Comparison of ENCODE assay signal across 8 cellular contexts in genomic region chr19:43668406-43669158, GRCh38. TPM values are rescaled to one million over a fixed set of nuclear protein-coding genes. Genes with fewer than 3 reads are reported as not detected.
DNase-seq lines count a peak whose midpoint lies in the region; ATAC-seq and TF ChIP-seq lines count a peak whose summit lies in the region.

No MANE protein-coding gene starts in this region.

- H3K27ac ChIP-seq in ovary (peak overlapping the region; percentile 17 to 84), thyroid gland (peak overlapping the region; percentile 49 to 93 (median 79))

- peak overlapping the region; percentile 97 for H3K4me3 Mint-ChIP-seq in HFFc6

- H3K9me3 Mint-ChIP-seq in HFFc6, result no peaks in the 10 kb centered on the region

- TF ChIP-seq CTCF in HFFc6 (IDR thresholded peaks at IDR 0.05), result no peak
- no peak for TF ChIP-seq CTCF in ovary (IDR thresholded peaks at IDR 0.05)
- no peak for TF ChIP-seq CTCF in thyroid gland (IDR thresholded peaks at IDR 0.05)

- H3K4me3 ChIP-seq in ovary (peak overlapping the region; percentile 70), thyroid gland (replicated peaks in 1 of 3) (peak overlapping the region in 1 of 3 donors; percentile 33)

- no peaks in the 10 kb centered on the region for H3K36me3 ChIP-seq in ovary
- no peaks in the 10 kb centered on the region for H3K36me3 ChIP-seq in thyroid gland

- peak; percentile 94 for ATAC-seq in Right ventricle myocardium inferior

- 0 to 2% (median 0%) methylated on average over 46 to 47 of the region's 47 CpGs for WGBS in ovary, 3 donors
- WGBS in thyroid gland, 2 donors, result 1% methylated on average over 43 to 47 of the region's 47 CpGs

- H3K27me3 Mint-ChIP-seq in HFFc6 (ENCODE audit: insufficient read depth), result no peaks in the 10 kb centered on the region; the same call in none of the 2 replicates

- peak; percentile 29 for TF ChIP-seq EP300 in ovary (IDR thresholded peaks at IDR 0.05)

- peaks cover 8% of the 10 kb centered on the region for H3K4me1 ChIP-seq in ovary (ENCODE audit: insufficient read depth)
- peaks cover 13 to 18% of the 10 kb centered on the region in 2 donors for H3K4me1 ChIP-seq in thyroid gland

- H3K4me1 Mint-ChIP-seq in HFFc6 (ENCODE audit: low read depth), result peaks cover 31% of the 10 kb centered on the region

- peak; percentile 97 for DNase-seq in GM04503 (ENCODE audit: low read depth)
- DNase-seq in HFFc6, result peak; percentile 99
- DNase-seq in NAMALWA (ENCODE audit: low spot score), result peak; percentile 98
- DNase-seq in SKM-1 treated with dmso at 0.1 percent for 144 hours (lab: John Stamatoyannopoulos, UW; ENCODE audit: unreplicated experiment), result peak; percentile 88
- DNase-seq in activated naive CD8-positive, alpha-beta T cell treated with anti-CD3 and anti-CD28 coated beads, Interleukin-2, amount 50 U/mL, for 16 hours (ENCODE audit: low read depth, low spot score), result peak; percentile 82
- DNase-seq in Right ventricle myocardium inferior (ENCODE audit: missing footprints), result peak; percentile 99
- peak; percentile 99 to 100 (median 99) for DNase-seq in ovary
- peak; percentile 86 to 95 for DNase-seq in thyroid gland

- H3K36me3 Mint-ChIP-seq in HFFc6 (ENCODE audit: low read depth), result peaks cover 34% of the 10 kb centered on the region

- no peaks in the 10 kb centered on the region for H3K27me3 ChIP-seq in ovary
- H3K27me3 ChIP-seq in thyroid gland, result no peaks in the 10 kb centered on the region

- H3K9me3 ChIP-seq in ovary (no peaks in the 10 kb centered on the region), thyroid gland (no peaks in the 10 kb centered on the region)

- peak overlapping the region; percentile 95 for H3K27ac Mint-ChIP-seq in HFFc6

- intact Hi-C loops in Right ventricle myocardium inferior (cut with DNase I) (loop anchor here (2.0 to 5.0 kb wide), 2 partner anchors 86 to 136 kb away; partner anchors contain the start of genes SMG9 and ZNF575), ovary (cut with DNase I) (no loop called here), thyroid gland (cut with DNase I) (no loop called here)

- peak; percentile 87 for TF ChIP-seq POLR2A in ovary (IDR thresholded peaks at IDR 0.05)
- TF ChIP-seq POLR2A in thyroid gland (IDR thresholded peaks at IDR 0.05), result peak in 1 of 2 donors; percentile 71

RNA-seq across cellular contexts. Expression of gene PLAUR, which starts 1.4 kb away (rescaled TPM):
- 100 to 1,000 TPM; 123 to 163 (median 152) TPM for total RNA-seq in HFFc6 (2021; fragmentation: NEBNext Ultra II Directional; extraction: Animal tissue kit (Norgen Biotek cat#: 25700))
- total RNA-seq in Right ventricle myocardium inferior (3.8 TPM), ovary (100 to 1,000 TPM in 1 of 7 donors, 10 to 100 TPM in 5, 1 to 10 TPM in 1; 9.4 to 112 (median 22.1) TPM), thyroid gland (10 to 100 TPM in 1 of 4 donors, 1 to 10 TPM in 3; 2.4 to 21.1 (median 4.5) TPM)
- 10 to 100 TPM in 1 of 2 donors, 1 to 10 TPM in 1; 9.5 to 13.4 TPM for polyA plus RNA-seq in ovary

RNA-seq across cellular contexts. Expression of gene CADM4, which starts 28.9 kb away (rescaled TPM):
- total RNA-seq in HFFc6 (2021; fragmentation: NEBNext Ultra II Directional; extraction: Animal tissue kit (Norgen Biotek cat#: 25700)), result 1 to 10 TPM in 2 of 6 experiments, under 1 TPM in 4; 0.43 to 1.3 (median 0.82) TPM
- total RNA-seq in Right ventricle myocardium inferior (9.7 TPM), ovary (10 to 100 TPM in 6 of 7 donors, 1 to 10 TPM in 1; 8.2 to 24.3 (median 11.3) TPM), thyroid gland (10 to 100 TPM in 1 of 4 donors, 1 to 10 TPM in 3; 2.3 to 11.9 (median 3.4) TPM)
- 10 to 100 TPM in 1 of 2 donors, 1 to 10 TPM in 1; 6.2 to 17.8 TPM for polyA plus RNA-seq in ovary

RNA-seq across cellular contexts. Expression of gene IRGC, which starts 47.3 kb away (rescaled TPM):
- total RNA-seq in HFFc6 (2021; fragmentation: NEBNext Ultra II Directional; extraction: Animal tissue kit (Norgen Biotek cat#: 25700)), result not detected
- total RNA-seq in Right ventricle myocardium inferior, result not detected
- total RNA-seq in ovary, result not detected
- polyA plus RNA-seq in ovary, result not detected
- total RNA-seq in thyroid gland, result 1 to 10 TPM in 1 of 4 donors, not detected in 3; 1.1 TPM

RNA-seq across cellular contexts. Expression of gene ZNF428, which starts 49.2 kb away (rescaled TPM):
- 10 to 100 TPM; 32.2 to 42.2 (median 37.3) TPM for total RNA-seq in HFFc6 (2021; fragmentation: NEBNext Ultra II Directional; extraction: Animal tissue kit (Norgen Biotek cat#: 25700))
- total RNA-seq in Right ventricle myocardium inferior (32.9 TPM), ovary (10 to 100 TPM; 30.0 to 69.0 (median 43.1) TPM), thyroid gland (10 to 100 TPM; 28.9 to 61.5 (median 33.5) TPM)
- polyA plus RNA-seq in ovary, result 10 to 100 TPM; 11.6 to 59.0 TPM

RNA-seq across cellular contexts. Expression of gene SRRM5, which starts 56.7 kb away (rescaled TPM):
- under 1 TPM in 5 of 6 experiments, not detected in 1; 0.11 to 0.31 (median 0.21) TPM for total RNA-seq in HFFc6 (2021; fragmentation: NEBNext Ultra II Directional; extraction: Animal tissue kit (Norgen Biotek cat#: 25700))
- 0.16 TPM for total RNA-seq in Right ventricle myocardium inferior
- total RNA-seq in ovary, result under 1 TPM; 0.10 to 0.73 (median 0.33) TPM
- under 1 TPM; 0.25 to 0.50 TPM for polyA plus RNA-seq in ovary
- 1 to 10 TPM in 1 of 4 donors, under 1 TPM in 2, not detected in 1; 0.27 to 1.5 (median 0.59) TPM for total RNA-seq in thyroid gland
